In genomic region chr6:31737315-31738047, GRCh38 we compare ENCODE assay signal across 1 cellular context.
TF ChIP-seq lines count a peak whose summit lies in the region.

No MANE protein-coding gene starts in this region.

TF ChIP-seq in K562, 482 proteins besides CTCF, POLR2A, EP300 and RAD21 (continued from another document and continues in another):
- no peak for TF ChIP-seq ARID4B (CRISPR knock-in tag; IDR thresholded peaks at IDR 0.05)
- TF ChIP-seq CREB3 (tag; conservative IDR thresholded peaks at IDR 0.05; ENCODE audit: low read depth): no peak
- no peak for TF ChIP-seq PCBP2 (IDR thresholded peaks at IDR 0.05; ENCODE audit: low read depth, low read length, poor library complexity, severe bottlenecking)
- no peak for TF ChIP-seq SAP30 (IDR thresholded peaks at IDR 0.05; ENCODE audit: borderline replicate concordance, insufficient read depth, low read depth, low read length, poor library complexity, severe bottlenecking)
- no peak for TF ChIP-seq GABPA (tag; conservative IDR thresholded peaks at IDR 0.05; ENCODE audit: low read depth)
- TF ChIP-seq BRCA1 (IDR thresholded peaks at IDR 0.05): no peak
- TF ChIP-seq BRCA1 (CRISPR knock-in tag; IDR thresholded peaks at IDR 0.05): no peak
- no peak for TF ChIP-seq CEBPZ (IDR thresholded peaks at IDR 0.05; ENCODE audit: borderline replicate concordance, low read depth, low read length)
- TF ChIP-seq ARID3B (CRISPR knock-in tag; IDR thresholded peaks at IDR 0.05; ENCODE audit: borderline replicate concordance): 0 out of 2 replicates have a peak, but pooled peaks have one; percentile 24
- no peak for TF ChIP-seq TFAM (CRISPR knock-in tag; conservative IDR thresholded peaks at IDR 0.05)
- TF ChIP-seq MCM7 (IDR thresholded peaks at IDR 0.05): 0 out of 4 replicates have a peak, but pooled peaks of 1 of the 2 experiments have one; percentile 40
- no peak for TF ChIP-seq HDAC1 (IDR thresholded peaks at IDR 0.05)
- no peak for TF ChIP-seq IRF9 (tag; IDR thresholded peaks at IDR 0.05)
- no peak for TF ChIP-seq TAF9B (IDR thresholded peaks at IDR 0.05; ENCODE audit: partially characterized antibody)
- TF ChIP-seq RBM39 (optimal IDR thresholded peaks at IDR 0.05; ENCODE audit: low read depth, low read length): peak; percentile 29
- no peak for TF ChIP-seq ZNF584 (CRISPR knock-in tag; IDR thresholded peaks at IDR 0.05; ENCODE audit: low read depth)
- TF ChIP-seq CHCHD3 (CRISPR knock-in tag; IDR thresholded peaks at IDR 0.05): 0 out of 2 replicates have a peak, but pooled peaks have one; percentile 70
- TF ChIP-seq ZNF75A (CRISPR knock-in tag; IDR thresholded peaks at IDR 0.05): no peak
- no peak for TF ChIP-seq NELFE (IDR thresholded peaks at IDR 0.05; ENCODE audit: insufficient read depth, insufficient read length)
- no peak for TF ChIP-seq ZNF140 (CRISPR knock-in tag; IDR thresholded peaks at IDR 0.05)
- TF ChIP-seq GMEB1 (CRISPR knock-in tag; IDR thresholded peaks at IDR 0.05): no peak
- TF ChIP-seq ZNF212 (CRISPR knock-in tag; IDR thresholded peaks at IDR 0.05): 0 out of 2 replicates have a peak, but pooled peaks have one; percentile 5
- TF ChIP-seq PCBP1 (IDR thresholded peaks at IDR 0.05; ENCODE audit: low read depth, low read length, poor library complexity, severe bottlenecking): no peak
- TF ChIP-seq HMG20A (CRISPR knock-in tag; conservative IDR thresholded peaks at IDR 0.05): no peak
- TF ChIP-seq CHAMP1 (IDR thresholded peaks at IDR 0.05): no peak
- no peak for TF ChIP-seq HDAC3 (IDR thresholded peaks at IDR 0.05; ENCODE audit: borderline replicate concordance, partially characterized antibody)
- no peak for TF ChIP-seq RBM34 (IDR thresholded peaks at IDR 0.05; ENCODE audit: borderline replicate concordance, insufficient read depth, low read length)
